8 cellular contexts compared by ENCODE assay signal in genomic region chr20:20568604-20569205, GRCh38.
DNase-seq lines count a peak whose midpoint lies in the region; ATAC-seq and TF ChIP-seq lines count a peak whose summit lies in the region.

No MANE protein-coding gene starts in this region.

- DNase-seq in A172 (ENCODE audit: low spot score) = peak; percentile 13
- DNase-seq in ELR (ENCODE audit: low read depth) = peak; percentile 60
- peak; percentile 33 for DNase-seq in NCI-H128 (lab: John Stamatoyannopoulos, UW; ENCODE audit: unreplicated experiment)
- peak; percentile 58 for DNase-seq in SW480 (ENCODE audit: low spot score)
- DNase-seq in esophagus muscularis mucosa (ENCODE audit: extremely low spot score) = no peak
- DNase-seq in ovary = peak in 1 of 5 donors; percentile 39
- no peak for DNase-seq in GM19238 (ENCODE audit: insufficient read length, low spot score)

- H3K9me3 ChIP-seq in esophagus muscularis mucosa (no peaks in the 10 kb centered on the region), ovary (no peaks in the 10 kb centered on the region)

- peaks cover 0 to 46% (median 24%) of the 10 kb centered on the region in 4 donors for H3K36me3 ChIP-seq in esophagus muscularis mucosa
- no peaks in the 10 kb centered on the region for H3K36me3 ChIP-seq in ovary

- H3K4me1 ChIP-seq in esophagus muscularis mucosa = no peaks in the 10 kb centered on the region
- H3K4me1 ChIP-seq in ovary (ENCODE audit: insufficient read depth) = no peaks in the 10 kb centered on the region

- H3K27ac ChIP-seq in esophagus muscularis mucosa (replicated peaks in 1 of 4) (no peak overlapping the region), ovary (no peak overlapping the region)

- H3K27me3 ChIP-seq in esophagus muscularis mucosa (no peaks in the 10 kb centered on the region), ovary (no peaks in the 10 kb centered on the region)

- no peak overlapping the region for H3K4me3 ChIP-seq in esophagus muscularis mucosa
- H3K4me3 ChIP-seq in ovary = no peak overlapping the region

- 28% methylated on average over 3 of the region's 3 CpGs for WGBS in esophagus muscularis mucosa
- 10 to 22% (median 15%) methylated on average over 3 of the region's 3 CpGs for WGBS in ovary, 3 donors

- no peak for ATAC-seq in HG02588 (IDR thresholded peaks at IDR 0.05; ENCODE audit: unreplicated experiment)

- intact Hi-C loops in esophagus muscularis mucosa (cut with DNase I) = loop anchor here (5.0 kb wide), 1 partner anchor 206 kb away; no protein-coding TSS in a partner anchor
- intact Hi-C loops in ovary (cut with DNase I) = no loop called here

- no peak for TF ChIP-seq EP300 in esophagus muscularis mucosa (IDR thresholded peaks at IDR 0.05)
- no peak for TF ChIP-seq EP300 in ovary (IDR thresholded peaks at IDR 0.05)

- TF ChIP-seq CTCF in esophagus muscularis mucosa (IDR thresholded peaks at IDR 0.05) = peak; percentile 52 to 59 (median 54)
- TF ChIP-seq CTCF in ovary (IDR thresholded peaks at IDR 0.05) = peak in 2 of 3 donors; percentile 14 to 46

- no peak for TF ChIP-seq POLR2A in esophagus muscularis mucosa (IDR thresholded peaks at IDR 0.05; ENCODE audit: low read depth)
- TF ChIP-seq POLR2A in ovary (IDR thresholded peaks at IDR 0.05) = no peak

Comparison
In these comparisons a context has a peak if more than half of its experiments do, and no peak if none do; other contexts are left out.
1. DNase-seq: peak in A172 (single experiment), ELR (single experiment), NCI-H128 (single experiment) and SW480 (single experiment); none in esophagus muscularis mucosa (single experiment) and GM19238 (single experiment).